In genomic region chr1:244874974-244875579, GRCh38 we compare ENCODE assay signal across 1 cellular context.
TF ChIP-seq lines count a peak whose summit lies in the region.

No MANE protein-coding gene starts in this region.

TF ChIP-seq in HEK293, 187 proteins besides CTCF, POLR2A, EP300 and RAD21 (continued from another document):
- TF ChIP-seq ZNF560 (tag by site-specific recombination; IDR thresholded peaks at IDR 0.05; ENCODE audit: borderline replicate concordance), result no peak
- no peak for TF ChIP-seq OVOL3 (tag by site-specific recombination; IDR thresholded peaks at IDR 0.05)
- no peak for TF ChIP-seq ZNF16 (tag by site-specific recombination; IDR thresholded peaks at IDR 0.05; ENCODE audit: low read depth)
- no peak for TF ChIP-seq ZNF558 (tag by site-specific recombination; IDR thresholded peaks at IDR 0.05)
- no peak for TF ChIP-seq ZBTB1 (tag by site-specific recombination; IDR thresholded peaks at IDR 0.05)
- TF ChIP-seq ZNF416 (tag by site-specific recombination; IDR thresholded peaks at IDR 0.05), result no peak
- TF ChIP-seq YY2 (tag by site-specific recombination; IDR thresholded peaks at IDR 0.05), result no peak
- TF ChIP-seq ZNF660 (tag by site-specific recombination; IDR thresholded peaks at IDR 0.05), result no peak
- TF ChIP-seq, protein P1, sequence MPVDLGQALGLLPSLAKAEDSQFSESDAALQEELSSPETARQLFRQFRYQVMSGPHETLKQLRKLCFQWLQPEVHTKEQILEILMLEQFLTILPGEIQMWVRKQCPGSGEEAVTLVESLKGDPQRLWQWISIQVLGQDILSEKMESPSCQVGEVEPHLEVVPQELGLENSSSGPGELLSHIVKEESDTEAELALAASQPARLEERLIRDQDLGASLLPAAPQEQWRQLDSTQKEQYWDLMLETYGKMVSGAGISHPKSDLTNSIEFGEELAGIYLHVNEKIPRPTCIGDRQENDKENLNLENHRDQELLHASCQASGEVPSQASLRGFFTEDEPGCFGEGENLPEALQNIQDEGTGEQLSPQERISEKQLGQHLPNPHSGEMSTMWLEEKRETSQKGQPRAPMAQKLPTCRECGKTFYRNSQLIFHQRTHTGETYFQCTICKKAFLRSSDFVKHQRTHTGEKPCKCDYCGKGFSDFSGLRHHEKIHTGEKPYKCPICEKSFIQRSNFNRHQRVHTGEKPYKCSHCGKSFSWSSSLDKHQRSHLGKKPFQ (tag by site-specific recombination; IDR thresholded peaks at IDR 0.05), result no peak
- TF ChIP-seq MYNN (tag by site-specific recombination; IDR thresholded peaks at IDR 0.05; ENCODE audit: borderline replicate concordance), result no peak
- TF ChIP-seq ZNF510 (tag by site-specific recombination; IDR thresholded peaks at IDR 0.05; ENCODE audit: insufficient replicate concordance), result no peak
- TF ChIP-seq ZNF114 (tag by site-specific recombination; IDR thresholded peaks at IDR 0.05), result no peak
- TF ChIP-seq, protein P2, sequence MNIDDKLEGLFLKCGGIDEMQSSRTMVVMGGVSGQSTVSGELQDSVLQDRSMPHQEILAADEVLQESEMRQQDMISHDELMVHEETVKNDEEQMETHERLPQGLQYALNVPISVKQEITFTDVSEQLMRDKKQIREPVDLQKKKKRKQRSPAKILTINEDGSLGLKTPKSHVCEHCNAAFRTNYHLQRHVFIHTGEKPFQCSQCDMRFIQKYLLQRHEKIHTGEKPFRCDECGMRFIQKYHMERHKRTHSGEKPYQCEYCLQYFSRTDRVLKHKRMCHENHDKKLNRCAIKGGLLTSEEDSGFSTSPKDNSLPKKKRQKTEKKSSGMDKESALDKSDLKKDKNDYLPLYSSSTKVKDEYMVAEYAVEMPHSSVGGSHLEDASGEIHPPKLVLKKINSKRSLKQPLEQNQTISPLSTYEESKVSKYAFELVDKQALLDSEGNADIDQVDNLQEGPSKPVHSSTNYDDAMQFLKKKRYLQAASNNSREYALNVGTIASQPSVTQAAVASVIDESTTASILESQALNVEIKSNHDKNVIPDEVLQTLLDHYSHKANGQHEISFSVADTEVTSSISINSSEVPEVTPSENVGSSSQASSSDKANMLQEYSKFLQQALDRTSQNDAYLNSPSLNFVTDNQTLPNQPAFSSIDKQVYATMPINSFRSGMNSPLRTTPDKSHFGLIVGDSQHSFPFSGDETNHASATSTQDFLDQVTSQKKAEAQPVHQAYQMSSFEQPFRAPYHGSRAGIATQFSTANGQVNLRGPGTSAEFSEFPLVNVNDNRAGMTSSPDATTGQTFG (tag by site-specific recombination; IDR thresholded peaks at IDR 0.05; ENCODE audit: borderline replicate concordance), result no peak
- no peak for TF ChIP-seq MZF1 (tag by site-specific recombination; IDR thresholded peaks at IDR 0.05; ENCODE audit: borderline replicate concordance)
- TF ChIP-seq ZNF138 (tag by site-specific recombination; IDR thresholded peaks at IDR 0.05; ENCODE audit: borderline replicate concordance), result no peak
- TF ChIP-seq, protein P3, sequence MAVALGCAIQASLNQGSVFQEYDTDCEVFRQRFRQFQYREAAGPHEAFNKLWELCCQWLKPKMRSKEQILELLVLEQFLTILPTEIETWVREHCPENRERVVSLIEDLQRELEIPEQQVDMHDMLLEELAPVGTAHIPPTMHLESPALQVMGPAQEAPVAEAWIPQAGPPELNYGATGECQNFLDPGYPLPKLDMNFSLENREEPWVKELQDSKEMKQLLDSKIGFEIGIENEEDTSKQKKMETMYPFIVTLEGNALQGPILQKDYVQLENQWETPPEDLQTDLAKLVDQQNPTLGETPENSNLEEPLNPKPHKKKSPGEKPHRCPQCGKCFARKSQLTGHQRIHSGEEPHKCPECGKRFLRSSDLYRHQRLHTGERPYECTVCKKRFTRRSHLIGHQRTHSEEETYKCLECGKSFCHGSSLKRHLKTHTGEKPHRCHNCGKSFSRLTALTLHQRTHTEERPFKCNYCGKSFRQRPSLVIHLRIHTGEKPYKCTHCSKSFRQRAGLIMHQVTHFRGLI (tag by site-specific recombination; IDR thresholded peaks at IDR 0.05), result no peak
- TF ChIP-seq SP2 (tag by site-specific recombination; IDR thresholded peaks at IDR 0.05), result no peak
- TF ChIP-seq ZNF580 (tag by site-specific recombination; IDR thresholded peaks at IDR 0.05), result no peak
- no peak for TF ChIP-seq ZNF792 (tag by site-specific recombination; IDR thresholded peaks at IDR 0.05)
- no peak for TF ChIP-seq ZNF549 (tag by site-specific recombination; IDR thresholded peaks at IDR 0.05)
- TF ChIP-seq ZNF704 (tag by site-specific recombination; IDR thresholded peaks at IDR 0.05), result no peak
- TF ChIP-seq ZIC2 (tag by site-specific recombination; IDR thresholded peaks at IDR 0.05), result peak; percentile 82
- no peak for TF ChIP-seq KLF17 (tag by site-specific recombination; IDR thresholded peaks at IDR 0.05)
- TF ChIP-seq ZNF184 (tag by site-specific recombination; IDR thresholded peaks at IDR 0.05), result no peak
- TF ChIP-seq ZNF157 (tag by site-specific recombination; IDR thresholded peaks at IDR 0.05), result no peak
- TF ChIP-seq ZNF423 (tag by site-specific recombination; IDR thresholded peaks at IDR 0.05), result peak; percentile 58; the same call in 1 of the 2 replicates
- TF ChIP-seq ZNF518A (tag by site-specific recombination; conservative IDR thresholded peaks at IDR 0.05; ENCODE audit: low read depth), result no peak
- TF ChIP-seq ZEB2 (tag by site-specific recombination; IDR thresholded peaks at IDR 0.05), result no peak
- no peak for TF ChIP-seq ZNF211 (tag by site-specific recombination; IDR thresholded peaks at IDR 0.05; ENCODE audit: low read depth)
- TF ChIP-seq ZFP41 (tag by site-specific recombination; IDR thresholded peaks at IDR 0.05; ENCODE audit: borderline replicate concordance), result no peak
- TF ChIP-seq AEBP2 (tag by site-specific recombination; IDR thresholded peaks at IDR 0.05; ENCODE audit: borderline replicate concordance), result no peak
- TF ChIP-seq SP3 (tag by site-specific recombination; IDR thresholded peaks at IDR 0.05), result no peak
- peak; percentile 31; the same call in 1 of the 2 replicates for TF ChIP-seq ZNF600 (tag by site-specific recombination; IDR thresholded peaks at IDR 0.05)
- TF ChIP-seq MEIS1 (CRISPR knock-in tag; IDR thresholded peaks at IDR 0.05; ENCODE audit: borderline replicate concordance), result no peak
- no peak for TF ChIP-seq ZNF530 (tag by site-specific recombination; IDR thresholded peaks at IDR 0.05; ENCODE audit: low read depth)
- no peak for TF ChIP-seq ZNF501 (tag by site-specific recombination; IDR thresholded peaks at IDR 0.05)
